7 cellular contexts compared by ENCODE assay signal in the genomic region with DNA sequence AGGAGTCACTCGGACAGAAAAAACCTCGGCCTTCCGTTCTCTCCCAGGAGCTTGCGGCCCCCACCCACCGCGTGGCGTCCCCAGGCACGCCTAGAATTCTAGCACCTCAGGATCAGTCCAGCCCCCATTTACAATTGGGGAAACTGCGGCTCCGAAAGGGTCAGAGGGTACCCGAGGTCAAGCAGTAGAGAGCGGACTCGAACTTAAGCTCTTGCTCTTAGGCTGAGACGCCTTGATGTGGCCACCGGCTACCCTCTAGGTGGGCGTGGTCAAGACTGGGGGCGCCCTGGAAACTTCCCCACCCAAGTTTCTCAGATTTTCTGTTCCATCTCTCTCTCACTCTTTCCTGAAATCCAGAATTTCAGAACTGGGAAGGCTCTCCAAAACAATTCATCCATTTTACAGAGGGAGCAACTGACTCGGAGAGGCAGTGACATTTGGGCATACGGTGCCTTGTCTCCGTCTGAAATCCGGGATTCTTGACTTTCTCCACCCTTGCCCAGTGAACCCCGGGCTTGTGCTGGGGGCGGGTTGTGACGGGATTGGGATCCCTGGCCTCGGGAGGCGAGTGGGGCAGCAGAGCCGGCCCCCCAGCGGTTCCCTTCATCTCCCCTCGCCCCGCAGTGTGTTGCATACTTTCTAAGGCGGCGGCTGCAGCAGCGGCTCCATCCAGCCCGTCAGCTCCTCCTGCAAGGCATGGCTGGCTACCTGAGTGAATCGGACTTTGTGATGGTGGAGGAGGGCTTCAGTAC. TPM values are rescaled to one million over a fixed set of nuclear protein-coding genes. Genes with fewer than 3 reads are reported as not detected.
DNase-seq lines count a peak whose midpoint lies in the region; ATAC-seq, FAIRE-seq and TF ChIP-seq lines count a peak whose summit lies in the region.

No MANE protein-coding gene starts in this region.

- peaks cover 0 to 17% of the 10 kb centered on the region in 2 donors for H3K4me1 ChIP-seq in left lung

- no peaks in the 10 kb centered on the region for H3K36me3 ChIP-seq in KOPT-K1 (ENCODE audit: insufficient read depth, low read length)
- H3K36me3 ChIP-seq in left lung = no peaks in the 10 kb centered on the region

- H3K27me3 ChIP-seq in left lung = peaks cover 0 to 26% of the 10 kb centered on the region in 2 donors

- H3K4me3 ChIP-seq in astrocyte of the spinal cord (ENCODE audit: low read depth, low read length) = peak overlapping the region; percentile 84
- peak overlapping the region; percentile 50 to 53 for H3K4me3 ChIP-seq in left lung

- DNase-seq in astrocyte of the spinal cord (ENCODE audit: low read depth, low spot score) (no peak), left lung (no peak), substantia nigra (lab: John Stamatoyannopoulos, UW) (peak in 2 of 49 donors; percentile 20 to 23), RCC 7860 (ENCODE audit: low spot score) (no peak)
- no peak for DNase-seq in activated CD8-positive, alpha-beta memory T cell treated with anti-CD3 and anti-CD28 coated beads, Interleukin-2, amount 50 U/mL, for 4 hours

- TF ChIP-seq CTCF in astrocyte of the spinal cord (IDR thresholded peaks at IDR 0.05; ENCODE audit: low read depth, low read length) (no peak), left lung (IDR thresholded peaks at IDR 0.05) (no peak)

- peak; percentile 18 for ATAC-seq in left lung
- ATAC-seq in HG03432 (IDR thresholded peaks at IDR 0.05; ENCODE audit: unreplicated experiment) = no peak

- H3K9me3 ChIP-seq in KOPT-K1 (ENCODE audit: insufficient read depth, low read length, poor library complexity, severe bottlenecking) (no peaks in the 10 kb centered on the region), left lung (no peaks in the 10 kb centered on the region)

- intact Hi-C loops in left lung (cut with DNase I) = loop anchor here in 1 of 2 donors (10.0 kb wide), 2 partner anchors 147 to 207 kb away; partner anchors contain the start of gene FNDC5

- H3K27ac ChIP-seq in KOPT-K1 (ENCODE audit: low read depth, low read length, poor library complexity, severe bottlenecking) = peak overlapping the region; percentile 56
- H3K27ac ChIP-seq in left lung = no peak overlapping the region
- H3K27ac ChIP-seq in substantia nigra (ENCODE audit: low read depth, low read length, poor library complexity, severe bottlenecking) = peak overlapping the region; percentile 71

- FAIRE-seq in RCC 7860 (lab: Jason Lieb, UNC) = no peak

- in situ Hi-C loops in astrocyte of the spinal cord (cut with HindIII; ENCODE audit: low sequenced_read_pairs) = no loop called here

RNA-seq across cellular contexts. Expression of gene AZIN2, which starts 0.8 kb away (rescaled TPM):
- total RNA-seq in left lung = 1 to 10 TPM; 2.3 to 5.1 TPM

RNA-seq across cellular contexts. Expression of gene AK2, which starts 45.0 kb away (rescaled TPM):
- 100 to 1,000 TPM; 119 to 123 TPM for total RNA-seq in left lung

Comparison
In these comparisons a context has a peak if more than half of its experiments do, and no peak if none do; other contexts are left out.
1. H3K27ac ChIP-seq: peak in KOPT-K1 (single experiment) and substantia nigra (single experiment); none in left lung (0 of 2).